In genomic region chr1:152970495-152970894, GRCh38 we compare ENCODE assay signal across 30 cellular contexts. TPM values are rescaled to one million over a fixed set of nuclear protein-coding genes. Genes with fewer than 3 reads are reported as not detected.
"Had no signal": no experiment of that assay in that cellular context is flagged by ENCODE, and none has a peak within 500 bp of the region (broad histone marks: within the 10 kb centered on the region; RNA-seq: fewer than 3 reads in every experiment).

Gene SPRR4 (plus strand): TSS chr1:152970648. CDS start chr1:152971891, 1,243 bp downstream.

- H3K27ac ChIP-seq: adrenal gland, KMS-11 had no signal

- H3K36me3 ChIP-seq: adrenal gland, MG63 had no signal

- ATAC-seq: activated T-helper 17 cell treated with anti-CD3 and anti-CD28 coated beads, Interleukin-2, amount 50 U/mL, for 72 hours; T-helper 17 cell had no signal

- H3K9ac ChIP-seq: KMS-11 had no signal

- H3K9me3 ChIP-seq: adrenal gland, MG63 had no signal

- DNase-seq: activated CD4-positive, alpha-beta memory T cell treated with anti-CD3 and anti-CD28 coated beads, Interleukin-2, amount 10 ng/mL, durations not matched to agents 7 days and 5 days; activated CD4-positive, alpha-beta T cell treated with anti-CD3 and anti-CD28 coated beads, Interleukin-2, amount 50 U/mL, for 1 hour; activated CD4-positive, CD25-positive, alpha-beta regulatory T cell; activated gamma-delta T cell; activated naive CD4-positive, alpha-beta T cell treated with anti-CD3 and anti-CD28 coated beads, Interleukin-2, amount 50 U/mL, for 16 hours; activated naive CD8-positive, alpha-beta T cell treated with anti-CD3 and anti-CD28 coated beads, Interleukin-2, amount 10 ng/mL, durations not matched to agents 7 days and 5 days; activated T-cell treated with anti-CD3 and anti-CD28 coated beads for 4 hours; activated T-cell treated with anti-CD3 and anti-CD28 coated beads, Interleukin-2, amount 50 U/mL, for 48 hours; adrenal gland; anterior cingulate cortex; cerebellar nuclear complex; MG63; NCI-H1105; NCI-H1436; NCI-H1694 treated with DMSO at 0.1 percent for 48 hours; NCI-H2029 treated with DMSO at 0.1 percent for 48 hours; NCI-H345; NCI-H510A; NCI-H526 treated with DMSO at 0.1 percent for 48 hours; NCI-H82; NK-92 treated with Interleukin-12 subunit alpha and Interleukin-12 subunit beta, amount 100 ng/mL, for 24 hours; SIG-M5; T-helper 17 cell; T1000 had no signal

- H3K27me3 ChIP-seq: adrenal gland, MG63 had no signal

- H3K4me2 ChIP-seq: KMS-11 had no signal

- H3K4me3 ChIP-seq: adrenal gland, MG63 had no signal

- H3K4me1 ChIP-seq: adrenal gland had no signal

RNA-seq across cellular contexts. Expression of gene SPRR4, which starts in this region (rescaled TPM):
- total RNA-seq: activated CD4-positive, alpha-beta memory T cell treated with anti-CD3 and anti-CD28 coated beads, Interleukin-2, amount 10 ng/mL, durations not matched to agents 7 days and 5 days; activated CD8-positive, alpha-beta memory T cell treated with anti-CD3 and anti-CD28 coated beads for 36 hours; activated naive CD8-positive, alpha-beta T cell treated with anti-CD3 and anti-CD28 coated beads, Interleukin-2, amount 10 ng/mL, durations not matched to agents 7 days and 5 days; activated T-helper 17 cell treated with anti-CD3 and anti-CD28 coated beads, Interleukin-2, amount 50 U/mL, for 72 hours; adrenal gland; cardiac septum; OCI-LY7; RPMI7951; T-helper 17 cell had no signal
- polyA plus RNA-seq: adrenal gland had no signal
